ENCODE assay signal across 1 cellular context in genomic region chr1:151909167-151910149, GRCh38.
TF ChIP-seq lines count a peak whose summit lies in the region.

TSS of gene THEM4 (minus strand) at chr1:151909511. CDS start at chr1:151909458, 53 bp downstream.

TF ChIP-seq in GM23338, 12 proteins besides CTCF, POLR2A, EP300 and RAD21 (continued from another document):
- TF ChIP-seq ZNF462 (CRISPR knock-in tag; IDR thresholded peaks at IDR 0.05) (no peak), CREB1 (CRISPR knock-in tag; IDR thresholded peaks at IDR 0.05; ENCODE audit: low read depth) (peak; percentile 88), POLR2AphosphoS5 (IDR thresholded peaks at IDR 0.05; ENCODE audit: low read depth) (peak; percentile 55)
